Comparison of ENCODE assay signal across 24 cellular contexts in the genomic region with DNA sequence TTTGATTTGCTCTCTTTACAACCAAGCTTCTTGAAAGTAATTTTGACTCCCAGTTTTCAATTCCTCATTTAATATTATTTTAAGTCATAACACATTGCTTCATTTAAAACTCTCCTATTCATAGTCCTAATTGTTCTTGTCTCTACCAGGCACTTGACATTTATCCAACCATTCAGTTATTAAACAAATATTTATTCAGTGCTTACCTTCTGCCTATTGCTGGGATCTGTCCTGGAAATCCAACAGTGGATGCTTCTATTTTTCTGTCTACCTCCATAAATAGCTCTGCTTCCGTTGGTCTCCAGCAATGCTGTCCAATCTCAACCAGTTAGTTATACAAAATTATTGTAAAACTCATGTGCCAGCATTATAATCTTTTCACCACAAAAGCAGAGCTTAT.
DNase-seq lines count a peak whose midpoint lies in the region; FAIRE-seq and TF ChIP-seq lines count a peak whose summit lies in the region.
"Had no signal": no experiment of that assay in that cellular context is flagged by ENCODE, and none has a peak within 500 bp of the region (broad histone marks: within the 10 kb centered on the region; RNA-seq: fewer than 3 reads in every experiment).

No MANE protein-coding gene starts in this region.

- TF ChIP-seq POLR2A in suprapubic skin (IDR thresholded peaks at IDR 0.05): no peak

- 56% methylated on average over 1 of the region's 1 CpG for WGBS in suprapubic skin

- peak; percentile 51 for FAIRE-seq in D721Med (lab: Jason Lieb, UNC)
- FAIRE-seq: GM19239 had no signal

- H3K9me3 ChIP-seq in suprapubic skin: no peaks in the 10 kb centered on the region
- H3K9me3 ChIP-seq: SJCRH30 had no signal

- TF ChIP-seq CTCF in D721Med (IDR thresholded peaks at IDR 0.05; ENCODE audit: insufficient read depth, missing control alignments) (no peak), suprapubic skin (IDR thresholded peaks at IDR 0.05) (no peak)

- no peaks in the 10 kb centered on the region for H3K27me3 ChIP-seq in suprapubic skin
- H3K27me3 ChIP-seq: SJCRH30 had no signal

- no peak overlapping the region for H3K4me3 ChIP-seq in suprapubic skin
- H3K4me3 ChIP-seq: SJCRH30 had no signal

- no peaks in the 10 kb centered on the region for H3K36me3 ChIP-seq in suprapubic skin
- H3K36me3 ChIP-seq: SJCRH30 had no signal

- H3K27ac ChIP-seq in suprapubic skin: no peak overlapping the region
- H3K27ac ChIP-seq: KMS-11, SJCRH30 had no signal

- TF ChIP-seq EP300 in suprapubic skin (IDR thresholded peaks at IDR 0.05): no peak

- no peaks in the 10 kb centered on the region for H3K4me1 ChIP-seq in suprapubic skin
- H3K4me1 ChIP-seq: SJCRH30 had no signal

- DNase-seq in D721Med (ENCODE audit: insufficient read length, low spot score) (no peak), DMS153 (lab: John Stamatoyannopoulos, UW) (peak; percentile 73), NCI-H146 treated with DMSO at 0.1 percent for 48 hours (lab: John Stamatoyannopoulos, UW; ENCODE audit: unreplicated experiment) (peak; percentile 55), NCI-H774 (lab: John Stamatoyannopoulos, UW) (peak; percentile 3), suprapubic skin (ENCODE audit: low spot score in 2 of 2) (no peak), ecto neural progenitor cell (ENCODE audit: low spot score) (no peak), NCI-H1930 (lab: John Stamatoyannopoulos, UW) (no peak)
- no peak for DNase-seq in stimulated activated CD8-positive, alpha-beta memory T cell treated with anti-CD3 and anti-CD28 coated beads, Interleukin-4, amount 100 ng/mL, for 48 hours
- DNase-seq: CD4-positive, alpha-beta T cell; COR-L47; DMS 273 treated with DMSO at 0.1 percent for 48 hours; EL; GF-D8; GOT3; HCEC 1CT; IMR-90; NCI-H1092 treated with DMSO at 0.1 percent for 48 hours; NCI-H187 treated with DMSO at 0.1 percent for 48 hours; NCI-H524; NK-92 treated with Interleukin-12 subunit alpha and Interleukin-12 subunit beta, amount 100 ng/mL, for 24 hours; SJCRH30; T-helper 1 cell had no signal

Comparison
In these comparisons a context has a peak if more than half of its experiments do, and no peak if none do; other contexts are left out.
1. DNase-seq: peak in DMS153 (single experiment), NCI-H146 treated with DMSO at 0.1 percent for 48 hours (single experiment) and NCI-H774 (single experiment); none in D721Med (single experiment), suprapubic skin (0 of 2), stimulated activated CD8-positive, alpha-beta memory T cell treated with anti-CD3 and anti-CD28 coated beads, Interleukin-4, amount 100 ng/mL, for 48 hours (single experiment), ecto neural progenitor cell (single experiment) and NCI-H1930 (0 of 2).